Comparison of ENCODE assay signal across 8 cellular contexts in the genomic region with DNA sequence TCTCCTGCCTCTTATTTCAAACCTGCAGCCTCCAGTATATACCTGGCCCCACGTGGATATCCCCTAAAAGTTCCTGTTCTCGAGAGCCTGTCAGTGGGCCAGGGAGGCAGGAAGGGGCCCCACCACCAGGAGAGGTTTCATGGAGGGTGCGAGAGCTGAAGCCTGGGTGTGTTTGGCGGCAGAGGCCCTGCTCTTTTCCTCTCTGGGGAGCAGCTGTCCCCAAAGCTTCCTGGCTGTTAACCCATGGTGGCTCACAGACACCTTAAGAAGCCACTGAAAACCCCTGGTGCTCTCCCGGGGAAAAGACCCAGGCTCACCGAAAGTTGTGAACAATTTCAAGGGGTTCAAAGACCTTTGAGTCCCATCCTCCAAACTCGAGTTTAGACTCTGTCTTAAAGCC. TPM values are rescaled to one million over a fixed set of nuclear protein-coding genes. Genes with fewer than 3 reads are reported as not detected.
DNase-seq lines count a peak whose midpoint lies in the region; ATAC-seq, FAIRE-seq and TF ChIP-seq lines count a peak whose summit lies in the region.

No MANE protein-coding gene starts in this region.

- no peak overlapping the region for H3K27ac ChIP-seq in A673 (ENCODE audit: low read depth, low read length, poor library complexity, severe bottlenecking)
- H3K27ac ChIP-seq in effector memory CD4-positive, alpha-beta T cell (ENCODE audit: insufficient read depth, low read length, poor library complexity, severe bottlenecking) = no peak overlapping the region
- H3K27ac ChIP-seq in colonic mucosa = no peak overlapping the region

- H3K36me3 ChIP-seq in A673 (ENCODE audit: insufficient read depth, low read length, poor library complexity, severe bottlenecking) = no peaks in the 10 kb centered on the region
- no peaks in the 10 kb centered on the region for H3K36me3 ChIP-seq in effector memory CD4-positive, alpha-beta T cell (ENCODE audit: control insufficient read depth, insufficient read depth, low read length)
- H3K36me3 ChIP-seq in colonic mucosa = no peaks in the 10 kb centered on the region

- CTCF ChIA-PET in A673 (lab: Charles Lee) = no interaction called here

- no peak overlapping the region for H3K9ac ChIP-seq in colonic mucosa (ENCODE audit: low read depth in 2 of 2, low read length in 2 of 2)

- H3K4me1 Mint-ChIP-seq in IgD-negative memory B cell = peaks cover 5 to 15% (median 11%) of the 10 kb centered on the region in 3 donors

- intact Hi-C loops in A673 (cut with micrococcal nuclease; ENCODE audit: unreplicated experiment) (no loop called here), colonic mucosa (cut with DNase I) (no loop called here)

- no peak for FAIRE-seq in RCC 7860 (lab: Jason Lieb, UNC)

- DNase-seq in A673 (ENCODE audit: low spot score) (no peak), RCC 7860 (ENCODE audit: low spot score) (no peak), colonic mucosa (no peak), DMS114 treated with DMSO at 0.1 percent for 48 hours (lab: John Stamatoyannopoulos, UW; ENCODE audit: unreplicated experiment) (no peak), NCI-H526 treated with DMSO at 0.1 percent for 48 hours (lab: John Stamatoyannopoulos, UW) (no peak)
- DNase-seq in effector memory CD4-positive, alpha-beta T cell = no peak

- H3K4me3 ChIP-seq in A673 (ENCODE audit: low read depth, low read length, poor library complexity, severe bottlenecking) (peak overlapping the region; percentile 60), colonic mucosa (no peak overlapping the region)
- H3K4me3 ChIP-seq in effector memory CD4-positive, alpha-beta T cell (ENCODE audit: insufficient read depth, low read depth, low read length, poor library complexity, severe bottlenecking) = peak overlapping the region; percentile 69

- peak overlapping the region; percentile 85 to 95 (median 88) for H3K4me3 Mint-ChIP-seq in IgD-negative memory B cell

- TF ChIP-seq CTCF in A673 (conservative IDR thresholded peaks at IDR 0.05; ENCODE audit: low read depth, low read length) (no peak), colonic mucosa (IDR thresholded peaks at IDR 0.05) (no peak)

- no peaks in the 10 kb centered on the region for H3K27me3 ChIP-seq in A673 (replicated peaks; ENCODE audit: insufficient read depth, low read depth, low read length, poor library complexity)
- no peaks in the 10 kb centered on the region for H3K27me3 ChIP-seq in effector memory CD4-positive, alpha-beta T cell (replicated peaks; ENCODE audit: control insufficient read depth, insufficient read depth, low read length, poor library complexity, severe bottlenecking)
- H3K27me3 ChIP-seq in colonic mucosa = no peaks in the 10 kb centered on the region

- no peaks in the 10 kb centered on the region for H3K36me3 Mint-ChIP-seq in IgD-negative memory B cell

- peaks cover 2% of the 10 kb centered on the region for H3K27me3 Mint-ChIP-seq in IgD-negative memory B cell

- H3K9me3 Mint-ChIP-seq in IgD-negative memory B cell = no peaks in the 10 kb centered on the region

- H3K4me1 ChIP-seq in A673 (ENCODE audit: insufficient read depth, low read length, poor library complexity, severe bottlenecking) = no peaks in the 10 kb centered on the region
- H3K4me1 ChIP-seq in effector memory CD4-positive, alpha-beta T cell (ENCODE audit: control insufficient read depth, insufficient read depth, low read length, poor library complexity, severe bottlenecking) = peaks cover 12% of the 10 kb centered on the region
- H3K4me1 ChIP-seq in colonic mucosa = peaks cover 5% of the 10 kb centered on the region

- no TSS peak for BruUV-seq in A673 (replicated peaks; lab: Mats Ljungman, UMichigan)

- POLR2A ChIA-PET in A673 (lab: Charles Lee; ENCODE audit: low non-redundant PET) = no interaction called here

- H3K27ac Mint-ChIP-seq in IgD-negative memory B cell = peak overlapping the region in 1 of 3 donors; percentile 59

- H3K9me3 ChIP-seq in A673 (ENCODE audit: low read depth, low read length, poor library complexity, severe bottlenecking) (no peaks in the 10 kb centered on the region), colonic mucosa (no peaks in the 10 kb centered on the region)
- no peaks in the 10 kb centered on the region for H3K9me3 ChIP-seq in effector memory CD4-positive, alpha-beta T cell (ENCODE audit: control insufficient read depth, low read length)

- peak; percentile 32 for ATAC-seq in GM19023 (IDR thresholded peaks at IDR 0.05; ENCODE audit: unreplicated experiment)

RNA-seq across cellular contexts. Expression of gene PRRT3, which starts 1.1 kb away (rescaled TPM):
- total RNA-seq in A673 (2021) (1.1 and 1.8 TPM in 2 replicates), colonic mucosa (1 to 10 TPM in 1 of 2 donors, under 1 TPM in 1; 0.96 to 1.1 TPM)
- 2.0 TPM for polyA plus RNA-seq in IgD-negative memory B cell

RNA-seq across cellular contexts. Expression of gene CRELD1, which starts 17.5 kb away (rescaled TPM):
- total RNA-seq in A673 (2021) (13.2 and 20.3 TPM in 2 replicates), colonic mucosa (10 to 100 TPM; 23.3 to 40.4 TPM)
- polyA plus RNA-seq in IgD-negative memory B cell = 17.7 TPM

RNA-seq across cellular contexts. Expression of gene IL17RC, which starts 34.2 kb away (rescaled TPM):
- total RNA-seq in A673 (2021) (9.3 and 15.2 TPM in 2 replicates), colonic mucosa (10 to 100 TPM; 21.2 to 26.8 TPM)
- 6.7 TPM for polyA plus RNA-seq in IgD-negative memory B cell

RNA-seq across cellular contexts. Expression of gene EMC3, which starts 35.5 kb away (rescaled TPM):
- total RNA-seq in A673 (2021) (43.8 and 59.5 TPM in 2 replicates), colonic mucosa (10 to 100 TPM; 80.2 to 85.9 TPM)
- polyA plus RNA-seq in IgD-negative memory B cell = 69.2 TPM

RNA-seq across cellular contexts. Expression of gene IL17RE, which starts 48.5 kb away (rescaled TPM):
- total RNA-seq in A673 (2021) (2.3 and 2.6 TPM in 2 replicates), colonic mucosa (10 to 100 TPM; 66.4 to 71.4 TPM)
- polyA plus RNA-seq in IgD-negative memory B cell = not detected
